In genomic region chr3:69182588-69183299, GRCh38 we compare ENCODE assay signal across 1 cellular context.
TF ChIP-seq lines count a peak whose summit lies in the region.

No MANE protein-coding gene starts in this region.

TF ChIP-seq in GM23338, 12 proteins besides CTCF, POLR2A, EP300 and RAD21 (continued from another document):
- TF ChIP-seq POLR2AphosphoS5 (IDR thresholded peaks at IDR 0.05; ENCODE audit: low read depth) (no peak), CREB1 (CRISPR knock-in tag; IDR thresholded peaks at IDR 0.05; ENCODE audit: low read depth) (no peak)
